ENCODE assay signal across 8 cellular contexts in the genomic region with DNA sequence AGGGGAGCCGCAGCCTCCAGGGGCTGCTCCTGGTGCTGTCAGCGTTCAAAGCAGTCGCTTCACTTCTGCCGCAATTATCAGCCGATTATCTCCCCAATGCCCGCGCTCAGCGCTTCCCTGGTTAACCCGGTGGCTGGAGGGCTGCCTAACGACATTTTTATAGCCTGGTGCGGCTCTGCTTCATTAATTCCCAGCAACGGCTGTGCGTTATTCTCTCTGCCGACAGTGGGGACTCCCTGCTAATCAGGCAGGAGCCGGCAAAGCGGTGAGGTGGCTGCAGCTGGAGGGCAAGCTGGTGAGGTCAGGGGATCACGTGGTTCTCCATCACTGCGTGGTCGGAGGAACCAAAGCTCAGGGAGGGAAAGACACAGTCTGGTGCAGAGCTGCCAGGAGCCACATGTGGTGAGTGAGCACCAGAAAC.
A peak's percentile ranks its signal among the peaks of the same experiment; 100 is the strongest.
DNase-seq lines count a peak whose midpoint lies in the region; ATAC-seq and TF ChIP-seq lines count a peak whose summit lies in the region.

No MANE protein-coding gene starts in this region.

- dilution Hi-C loops in IMR-90 (cut with HindIII; ENCODE audit: low sequenced_read_pairs, unreplicated experiment) = no loop called here

- H2BK120ac ChIP-seq in IMR-90 (ENCODE audit: low read depth, low read length) = no peak overlapping the region

- no peak overlapping the region for H2BK15ac ChIP-seq in IMR-90 (ENCODE audit: low read depth, low read length)

- peak; percentile 73 for ATAC-seq in GM18909 (IDR thresholded peaks at IDR 0.05; ENCODE audit: poor library complexity, unreplicated experiment)
- peak; percentile 80 for ATAC-seq in IMR-90 (ENCODE audit: low read depth)
- peak; percentile 77 to 79 for ATAC-seq in naive B cell (ENCODE audit: low read depth in 2 of 2)
- no peak for ATAC-seq in HG02571 (IDR thresholded peaks at IDR 0.05; ENCODE audit: unreplicated experiment)

- CTCF ChIA-PET in IMR-90 (lab: Yijun Ruan, JAX) = interaction anchor here (1.5 kb wide), 1 partner anchor 12 kb away, joined by 3 read pairs; no protein-coding TSS in a partner anchor

- H3K56ac ChIP-seq in IMR-90 (ENCODE audit: extremely low read depth, insufficient read depth, low read length) = no peak overlapping the region

- H3K79me1 ChIP-seq in IMR-90 (ENCODE audit: low read depth in 1 of 2, low read length in 2 of 2) = no peaks in the 10 kb centered on the region

- DNase-seq in IMR-90 (peak; percentile 43), amniotic epithelial cell (ENCODE audit: low read depth) (peak; percentile 9), naive B cell (no peak), T-helper 2 cell (no peak), SJCRH30 (no peak), NCI-H128 (lab: John Stamatoyannopoulos, UW; ENCODE audit: unreplicated experiment) (no peak)

- TF ChIP-seq POLR2A in IMR-90 (IDR thresholded peaks at IDR 0.05; ENCODE audit: low read depth, low read length) = no peak

- no peaks in the 10 kb centered on the region for H3K4me1 ChIP-seq in IMR-90 (ENCODE audit: control insufficient read depth, insufficient read depth, low read length)
- H3K4me1 ChIP-seq in SJCRH30 = no peaks in the 10 kb centered on the region

- H4K91ac ChIP-seq in IMR-90 (ENCODE audit: insufficient read depth, low read depth, low read length) = no peak overlapping the region

- intact Hi-C loops in IMR-90 (cut with micrococcal nuclease) = no loop called here

- H3K9ac ChIP-seq in IMR-90 (ENCODE audit: low read depth, low read length) = no peak overlapping the region

- H4K8ac ChIP-seq in IMR-90 (ENCODE audit: low read depth in 2 of 2, low read length in 2 of 2) = no peak overlapping the region

- peaks cover 7 to 17% (median 7%) of the 10 kb centered on the region in 3 donors for H3K4me1 Mint-ChIP-seq in naive B cell

- TF ChIP-seq RAD21 in IMR-90 (IDR thresholded peaks at IDR 0.05; ENCODE audit: low read length) = no peak

- H3K9me3 ChIP-seq in IMR-90 (ENCODE audit: control insufficient read depth, insufficient read depth, low read length) (no peaks in the 10 kb centered on the region), SJCRH30 (replicated peaks) (no peaks in the 10 kb centered on the region)

- no peak overlapping the region for H3K14ac ChIP-seq in IMR-90 (replicated peaks; ENCODE audit: low read depth, low read length)

- H4K5ac ChIP-seq in IMR-90 (ENCODE audit: low read depth, low read length) = no peak overlapping the region

- H2AFZ ChIP-seq in IMR-90 (replicated peaks; ENCODE audit: low read length, poor library complexity) = peak overlapping the region; percentile 84

- H3K36me3 Mint-ChIP-seq in naive B cell = peaks cover 0 to 8% of the 10 kb centered on the region in 2 donors

- H2BK5ac ChIP-seq in IMR-90 (ENCODE audit: low read depth, low read length, poor library complexity, severe bottlenecking) = no peak overlapping the region

- no peak for TF ChIP-seq CTCF in IMR-90 (conservative IDR thresholded peaks at IDR 0.05; ENCODE audit: low read depth, low read length)

- H2BK20ac ChIP-seq in IMR-90 (ENCODE audit: low read depth, low read length) = no peak overlapping the region

- POLR2A ChIA-PET in IMR-90 (lab: Charles Lee; ENCODE audit: unreplicated experiment) = interaction anchor here (0.9 kb wide), 1 partner anchor 493 kb away, joined by 3 read pairs; no protein-coding TSS in a partner anchor

- H3K4me3 ChIP-seq in IMR-90 (ENCODE audit: insufficient read depth, low read depth, low read length) (no peak overlapping the region), SJCRH30 (no peak overlapping the region)

- peaks cover 0 to 15% (median 3%) of the 10 kb centered on the region in 7 donors for H3K9me3 Mint-ChIP-seq in naive B cell

- H3K4me2 ChIP-seq in IMR-90 (ENCODE audit: low read depth, low read length) = peak overlapping the region; percentile 29; the same call in 1 of the 2 replicates

- no peak overlapping the region for H3K18ac ChIP-seq in IMR-90 (ENCODE audit: low read depth, low read length)

- no TSS peak for BruUV-seq in IMR-90 (replicated peaks; lab: Mats Ljungman, UMichigan)

- no peak overlapping the region for H3K23ac ChIP-seq in IMR-90 (ENCODE audit: low read depth, low read length)

- peak overlapping the region in 1 of 6 donors; percentile 1 for H3K27ac Mint-ChIP-seq in naive B cell

- no peak overlapping the region for H2AK5ac ChIP-seq in IMR-90 (ENCODE audit: low read depth, low read length)

- no peak overlapping the region for H3K27ac ChIP-seq in IMR-90 (ENCODE audit: insufficient read depth, low read length)
- H3K27ac ChIP-seq in SJCRH30 = no peak overlapping the region

- 1% methylated on average over 16 of the region's 19 CpGs; no CpG with 5 or more reads in 1 of the 2 experiments for WGBS in IMR-90 (ENCODE audit: extremely low coverage in 2 of 2, insufficient read length in 1 of 2), 2 experiments

- peaks cover 19 to 27% (median 25%) of the 10 kb centered on the region in 3 donors for H3K27me3 Mint-ChIP-seq in naive B cell

- no peaks in the 10 kb centered on the region; the same call in 1 of the 2 replicates for H3K27me3 ChIP-seq in IMR-90 (ENCODE audit: control insufficient read depth, insufficient read depth, low read length)
- H3K27me3 ChIP-seq in SJCRH30 = no peaks in the 10 kb centered on the region

- H3K9me1 ChIP-seq in IMR-90 (ENCODE audit: insufficient read depth, low read length) = no peaks in the 10 kb centered on the region

- no peaks in the 10 kb centered on the region; the same call in 1 of the 2 replicates for H4K20me1 ChIP-seq in IMR-90 (ENCODE audit: insufficient read depth, low read length)

- in situ Hi-C loops in IMR-90 (cut with MboI; ENCODE audit: low sequenced_read_pairs) = no loop called here

- no peak overlapping the region for H3K4ac ChIP-seq in IMR-90 (ENCODE audit: low read depth, low read length)

- no peak overlapping the region for H2AK9ac ChIP-seq in IMR-90 (replicated peaks; ENCODE audit: low read depth, low read length, poor library complexity)

- H3K36me3 ChIP-seq in IMR-90 (ENCODE audit: control insufficient read depth, insufficient read depth, low read length) (no peaks in the 10 kb centered on the region), SJCRH30 (no peaks in the 10 kb centered on the region)

- peak overlapping the region in 7 of 8 donors; percentile 26 to 84 (median 63) for H3K4me3 Mint-ChIP-seq in naive B cell

TF ChIP-seq in IMR-90, 13 proteins besides CTCF, POLR2A, EP300 and RAD21:
- TF ChIP-seq, protein P1, sequence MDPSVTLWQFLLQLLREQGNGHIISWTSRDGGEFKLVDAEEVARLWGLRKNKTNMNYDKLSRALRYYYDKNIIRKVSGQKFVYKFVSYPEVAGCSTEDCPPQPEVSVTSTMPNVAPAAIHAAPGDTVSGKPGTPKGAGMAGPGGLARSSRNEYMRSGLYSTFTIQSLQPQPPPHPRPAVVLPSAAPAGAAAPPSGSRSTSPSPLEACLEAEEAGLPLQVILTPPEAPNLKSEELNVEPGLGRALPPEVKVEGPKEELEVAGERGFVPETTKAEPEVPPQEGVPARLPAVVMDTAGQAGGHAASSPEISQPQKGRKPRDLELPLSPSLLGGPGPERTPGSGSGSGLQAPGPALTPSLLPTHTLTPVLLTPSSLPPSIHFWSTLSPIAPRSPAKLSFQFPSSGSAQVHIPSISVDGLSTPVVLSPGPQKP (IDR thresholded peaks at IDR 0.05; ENCODE audit: borderline replicate concordance, low read depth, low read length) = no peak
- TF ChIP-seq, protein P2, sequence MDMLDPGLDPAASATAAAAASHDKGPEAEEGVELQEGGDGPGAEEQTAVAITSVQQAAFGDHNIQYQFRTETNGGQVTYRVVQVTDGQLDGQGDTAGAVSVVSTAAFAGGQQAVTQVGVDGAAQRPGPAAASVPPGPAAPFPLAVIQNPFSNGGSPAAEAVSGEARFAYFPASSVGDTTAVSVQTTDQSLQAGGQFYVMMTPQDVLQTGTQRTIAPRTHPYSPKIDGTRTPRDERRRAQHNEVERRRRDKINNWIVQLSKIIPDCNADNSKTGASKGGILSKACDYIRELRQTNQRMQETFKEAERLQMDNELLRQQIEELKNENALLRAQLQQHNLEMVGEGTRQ (IDR thresholded peaks at IDR 0.05; ENCODE audit: low read depth, low read length) = peak; percentile 74; the same call in 1 of the 2 replicates

Comparison
In these comparisons a context has a peak if more than half of its experiments do, and no peak if none do; other contexts are left out.
1. DNase-seq: peak in IMR-90 (single experiment) and amniotic epithelial cell (single experiment); none in naive B cell (single experiment), T-helper 2 cell (0 of 5), SJCRH30 (0 of 2) and NCI-H128 (single experiment).